In the genomic region with DNA sequence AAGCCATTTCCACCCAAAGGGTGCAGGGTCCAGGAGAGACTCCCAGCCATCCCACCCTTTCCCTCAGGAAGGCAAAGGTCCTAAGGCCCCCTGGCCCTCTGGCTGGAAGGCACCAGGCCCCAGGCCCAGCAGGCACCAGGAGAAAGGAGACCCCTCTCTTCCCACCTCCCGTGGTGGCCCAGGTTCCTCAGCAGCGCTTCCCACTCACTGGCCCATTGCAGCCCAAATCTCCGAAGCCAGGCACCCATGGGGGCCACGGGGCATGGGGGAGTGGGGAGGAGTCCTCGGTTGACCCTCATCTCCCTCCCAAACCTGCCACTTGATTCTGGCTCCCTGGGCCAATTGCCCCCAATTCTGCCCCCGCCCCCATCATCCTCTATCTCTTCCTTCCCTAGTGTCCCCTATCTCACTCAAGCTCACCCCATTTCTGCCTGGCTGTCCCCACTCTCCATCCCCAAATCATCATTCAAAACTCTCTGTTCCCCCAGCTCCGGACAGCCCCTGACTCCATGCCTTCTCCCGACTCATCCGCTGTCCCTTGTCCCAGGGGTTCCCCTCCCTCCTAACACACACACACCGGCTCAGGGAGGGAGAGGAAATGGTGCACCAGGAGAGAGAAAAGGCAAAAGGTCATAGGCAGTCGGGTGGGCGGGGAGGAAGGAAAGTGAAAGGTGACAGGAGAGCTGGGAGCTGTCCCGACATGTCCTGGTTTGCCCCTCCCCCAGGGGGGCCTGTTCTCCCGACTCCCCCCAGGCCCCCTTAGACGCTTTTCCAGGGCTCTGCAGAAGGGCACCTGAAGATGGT, we compare ENCODE assay signal across 8 cellular contexts. TPM values are rescaled to one million over a fixed set of nuclear protein-coding genes. Genes with fewer than 3 reads are reported as not detected.
DNase-seq lines count a peak whose midpoint lies in the region; ATAC-seq and TF ChIP-seq lines count a peak whose summit lies in the region.

No MANE protein-coding gene starts in this region.

- TF ChIP-seq CTCF in AG10803 (conservative IDR thresholded peaks at IDR 0.05; ENCODE audit: low read length) (no peak), dorsolateral prefrontal cortex (IDR thresholded peaks at IDR 0.05 in 54 of 56, conservative IDR thresholded peaks at IDR 0.05 in 2 of 56; ENCODE audit: low read depth in 1 of 56, partially characterized antibody in 56 of 56) (no peak), nephron (IDR thresholded peaks at IDR 0.05; ENCODE audit: unreplicated experiment in 3 of 3) (no peak)

- no peaks in the 10 kb centered on the region for H3K9me3 ChIP-seq in MG63

- peaks cover 41% of the 10 kb centered on the region for H3K36me3 ChIP-seq in MG63

- ATAC-seq in HG03520 (IDR thresholded peaks at IDR 0.05; ENCODE audit: unreplicated experiment) (no peak), HG02610 (IDR thresholded peaks at IDR 0.05; ENCODE audit: unreplicated experiment) (no peak)

- H3K27me3 ChIP-seq in MG63 (no peaks in the 10 kb centered on the region), dorsolateral prefrontal cortex (peaks cover 0 to 32% (median 10%) of the 10 kb centered on the region in 45 donors)

- H3K4me3 Mint-ChIP-seq in nephron = peak overlapping the region; percentile 79 to 90 (median 83)

- no peaks in the 10 kb centered on the region for H3K9me3 Mint-ChIP-seq in nephron

- no peaks in the 10 kb centered on the region for H3K36me3 Mint-ChIP-seq in nephron (ENCODE audit: low read depth)

- intact Hi-C loops in dorsolateral prefrontal cortex (cut with DNase I) = no loop called here

- peak overlapping the region; percentile 58 for H3K4me3 ChIP-seq in AG10803 (ENCODE audit: low read length)
- H3K4me3 ChIP-seq in MG63 = peak overlapping the region; percentile 74
- H3K4me3 ChIP-seq in dorsolateral prefrontal cortex = peak overlapping the region; percentile 22 to 71 (median 52)

- peaks cover 49% of the 10 kb centered on the region for H3K27me3 Mint-ChIP-seq in nephron (ENCODE audit: low read depth)

- DNase-seq in AG10803 (ENCODE audit: low read depth) (no peak), MG63 (no peak), dorsolateral prefrontal cortex (no peak), globus pallidus (ENCODE audit: low spot score) (no peak), NCI-H524 (lab: John Stamatoyannopoulos, UW) (no peak)

- peak overlapping the region in 1 of 3 experiments; percentile 12 for H3K27ac Mint-ChIP-seq in nephron

- no peak overlapping the region for H3K27ac ChIP-seq in dorsolateral prefrontal cortex

- H3K4me1 Mint-ChIP-seq in nephron = peaks cover 56% of the 10 kb centered on the region

RNA-seq across cellular contexts. Expression of gene LIF, which starts 1.2 kb away (rescaled TPM):
- 11.1 and 13.0 TPM in 2 replicates for total RNA-seq in MG63 (2014; rRNA removed; shearing (Covaris generic); ENCODE audit: low replicate concordance)
- total RNA-seq in dorsolateral prefrontal cortex = 1 to 10 TPM in 24 of 120 experiments, under 1 TPM in 53, not detected in 43; 0.10 to 6.6 (median 0.61) TPM

RNA-seq across cellular contexts. Expression of gene OSM, which starts 21.3 kb away (rescaled TPM):
- not detected in 2 replicates for total RNA-seq in MG63 (2014; rRNA removed; shearing (Covaris generic); ENCODE audit: low replicate concordance)
- total RNA-seq in dorsolateral prefrontal cortex = 1 to 10 TPM in 27 of 120 experiments, under 1 TPM in 47, not detected in 46; 0.23 to 6.7 (median 0.77) TPM

RNA-seq across cellular contexts. Expression of gene CASTOR1, which starts 43.9 kb away (rescaled TPM):
- 2.3 and 4.1 TPM in 2 replicates for total RNA-seq in MG63 (2014; rRNA removed; shearing (Covaris generic); ENCODE audit: low replicate concordance)
- 10 to 100 TPM in 109 of 120 experiments, 1 to 10 TPM in 11; 4.6 to 43.5 (median 15.5) TPM for total RNA-seq in dorsolateral prefrontal cortex
